17 cellular contexts compared by ENCODE assay signal in genomic region chr11:60970890-60971289, GRCh38. TPM values are rescaled to one million over a fixed set of nuclear protein-coding genes. Genes with fewer than 3 reads are reported as not detected.
A peak's percentile ranks its signal among the peaks of the same experiment; 100 is the strongest.
DNase-seq lines count a peak whose midpoint lies in the region; ATAC-seq, FAIRE-seq and TF ChIP-seq lines count a peak whose summit lies in the region.
"Had no signal": no experiment of that assay in that cellular context is flagged by ENCODE, and none has a peak within 500 bp of the region (broad histone marks: within the 10 kb centered on the region; RNA-seq: fewer than 3 reads in every experiment).

No MANE protein-coding gene starts in this region.

- no peaks in the 10 kb centered on the region for H3K9me3 Mint-ChIP-seq in CD8-positive, alpha-beta T cell
- H3K9me3 Mint-ChIP-seq in activated CD8-positive, alpha-beta T cell treated with anti-CD3 and anti-CD28 coated beads, Interleukin-2, amount 10 ng/mL, durations not matched to agents 7 days and 5 days (ENCODE audit: insufficient read depth), result peaks cover 6% of the 10 kb centered on the region

- peaks cover 33% of the 10 kb centered on the region for H3K36me3 Mint-ChIP-seq in CD8-positive, alpha-beta T cell
- peaks cover 35% of the 10 kb centered on the region for H3K36me3 Mint-ChIP-seq in activated CD8-positive, alpha-beta T cell treated with anti-CD3 and anti-CD28 coated beads, Interleukin-2, amount 10 ng/mL, durations not matched to agents 7 days and 5 days (ENCODE audit: low read depth)

- H3K36me3 ChIP-seq in BLaER1 treated with 17β-estradiol and CSF1 and Interleukin-3, amounts not matched to agents 10 nM and 100 nM, result no peaks in the 10 kb centered on the region
- H3K36me3 ChIP-seq in CD8-positive, alpha-beta T cell (ENCODE audit: insufficient read depth, low read length), result no peaks in the 10 kb centered on the region
- H3K36me3 ChIP-seq: esophagus squamous epithelium, HAP-1, tibial nerve had no signal

- no peak for ATAC-seq in CD8-positive, alpha-beta T cell
- no peak for ATAC-seq in activated CD8-positive, alpha-beta T cell treated with anti-CD3 and anti-CD28 coated beads, Interleukin-2, amount 10 ng/mL, durations not matched to agents 7 days and 5 days
- ATAC-seq in GM18511 (IDR thresholded peaks at IDR 0.05; ENCODE audit: unreplicated experiment) (no peak), GM19455 (IDR thresholded peaks at IDR 0.05; ENCODE audit: unreplicated experiment) (no peak)

- no peak overlapping the region for H3K27ac ChIP-seq in BLaER1 treated with 17β-estradiol and CSF1 and Interleukin-3, amounts not matched to agents 10 nM and 100 nM
- peak overlapping the region; percentile 90 for H3K27ac ChIP-seq in CD8-positive, alpha-beta T cell (ENCODE audit: low read depth, low read length)
- H3K27ac ChIP-seq: parathyroid adenoma, SK-N-MC had no signal

- peaks cover 6 to 17% (median 10%) of the 10 kb centered on the region in 11 experiments; a peak in 15 of 22 replicates for H3K9me3 ChIP-seq in BLaER1 treated with 17β-estradiol and CSF1 and Interleukin-3, amounts not matched to agents 10 nM and 100 nM (replicated peaks in 1 of 11)
- no peaks in the 10 kb centered on the region for H3K9me3 ChIP-seq in CD8-positive, alpha-beta T cell (ENCODE audit: low read length)
- H3K9me3 ChIP-seq: HAP-1, tibial nerve had no signal

- H3K4me1 Mint-ChIP-seq in CD8-positive, alpha-beta T cell (ENCODE audit: low read depth), result peaks cover 34% of the 10 kb centered on the region
- peaks cover 32% of the 10 kb centered on the region for H3K4me1 Mint-ChIP-seq in activated CD8-positive, alpha-beta T cell treated with anti-CD3 and anti-CD28 coated beads, Interleukin-2, amount 10 ng/mL, durations not matched to agents 7 days and 5 days (ENCODE audit: low read depth)

- POLR2A ChIA-PET in CD8-positive, alpha-beta T cell (lab: Charles Lee), result interaction anchor here (0.6 to 3.0 kb wide), 15 partner anchors 8 to 158 kb away, joined by 3 to 18 read pairs (median 4); no protein-coding TSS in a partner anchor
- POLR2A ChIA-PET in activated CD8-positive, alpha-beta T cell treated with anti-CD3 and anti-CD28 coated beads, Interleukin-2, amount 10 ng/mL, durations not matched to agents 7 days and 5 days (lab: Charles Lee), result interaction anchor here (0.5 to 2.8 kb wide), 12 partner anchors 11 to 169 kb away, joined by 3 to 9 read pairs (median 3); no protein-coding TSS in a partner anchor

- CTCF ChIA-PET in CD8-positive, alpha-beta T cell (lab: Charles Lee), result interaction anchor here (0.7 to 4.1 kb wide), 20 partner anchors 17 to 162 kb away, joined by 3 to 31 read pairs (median 6); partner anchors contain the start of gene TMEM109
- CTCF ChIA-PET in activated CD8-positive, alpha-beta T cell treated with anti-CD3 and anti-CD28 coated beads, Interleukin-2, amount 10 ng/mL, durations not matched to agents 7 days and 5 days (lab: Charles Lee), result interaction anchor here (0.8 to 3.4 kb wide), 24 partner anchors 8 to 365 kb away, joined by 3 to 25 read pairs (median 5); no protein-coding TSS in a partner anchor

- peaks cover 22 to 41% (median 32%) of the 10 kb centered on the region in 10 experiments for H3K4me1 ChIP-seq in BLaER1 treated with 17β-estradiol and CSF1 and Interleukin-3, amounts not matched to agents 10 nM and 100 nM
- H3K4me1 ChIP-seq in CD8-positive, alpha-beta T cell (ENCODE audit: insufficient read depth, low read length), result peaks cover 21% of the 10 kb centered on the region
- H3K4me1 ChIP-seq: HAP-1, parathyroid adenoma, tibial nerve had no signal

- 0 out of 22 replicates have a peak, but pooled peaks cover 0 to 4% (median 0%) of the 10 kb centered on the region in 11 experiments for H4K20me1 ChIP-seq in BLaER1 treated with 17β-estradiol and CSF1 and Interleukin-3, amounts not matched to agents 10 nM and 100 nM

- no peak for DNase-seq in CD8-positive, alpha-beta T cell
- no peak for DNase-seq in activated CD8-positive, alpha-beta T cell treated with anti-CD3 and anti-CD28 coated beads, Interleukin-2, amount 10 ng/mL, durations not matched to agents 7 days and 5 days
- peak; percentile 32 for DNase-seq in islet precursor cell
- DNase-seq in putamen (ENCODE audit: low spot score), result no peak
- DNase-seq in GM12892 (ENCODE audit: insufficient read length), result no peak
- DNase-seq: DMS79, esophagus squamous epithelium, NCI-H1105, NCI-H2171 had no signal

- peak overlapping the region; percentile 96 for H3K4me3 Mint-ChIP-seq in CD8-positive, alpha-beta T cell
- H3K4me3 Mint-ChIP-seq in activated CD8-positive, alpha-beta T cell treated with anti-CD3 and anti-CD28 coated beads, Interleukin-2, amount 10 ng/mL, durations not matched to agents 7 days and 5 days, result peak overlapping the region; percentile 85

- peak overlapping the region in 9 of 11 experiments; percentile 57 to 93 (median 81); a peak in 17 of 22 replicates for H3K4me2 ChIP-seq in BLaER1 treated with 17β-estradiol and CSF1 and Interleukin-3, amounts not matched to agents 10 nM and 100 nM

- TF ChIP-seq CTCF in CD8-positive, alpha-beta T cell (IDR thresholded peaks at IDR 0.05), result no peak

- peak overlapping the region; percentile 97 for H3K27ac Mint-ChIP-seq in CD8-positive, alpha-beta T cell
- peak overlapping the region; percentile 93 for H3K27ac Mint-ChIP-seq in activated CD8-positive, alpha-beta T cell treated with anti-CD3 and anti-CD28 coated beads, Interleukin-2, amount 10 ng/mL, durations not matched to agents 7 days and 5 days

- H3K9ac ChIP-seq in BLaER1 treated with 17β-estradiol and CSF1 and Interleukin-3, amounts not matched to agents 10 nM and 100 nM, result no peak overlapping the region
- H3K9ac ChIP-seq: parathyroid adenoma had no signal

- H3K4me3 ChIP-seq in BLaER1 treated with 17β-estradiol and CSF1 and Interleukin-3, amounts not matched to agents 10 nM and 100 nM, result no peak overlapping the region
- peak overlapping the region; percentile 80 for H3K4me3 ChIP-seq in CD8-positive, alpha-beta T cell (ENCODE audit: low read depth, low read length)
- H3K4me3 ChIP-seq: HAP-1, SK-N-MC had no signal

- intact Hi-C loops in CD8-positive, alpha-beta T cell (cut with DNase I, micrococcal nuclease), result loop anchor here (1.0 to 2.0 kb wide), 14 partner anchors 15 to 216 kb away; partner anchors contain the start of genes CD5 (in 1 of the 2) and TMEM109 (in 1 of the 2)

- no peaks in the 10 kb centered on the region for H3K27me3 Mint-ChIP-seq in CD8-positive, alpha-beta T cell (ENCODE audit: low read depth)
- H3K27me3 Mint-ChIP-seq in activated CD8-positive, alpha-beta T cell treated with anti-CD3 and anti-CD28 coated beads, Interleukin-2, amount 10 ng/mL, durations not matched to agents 7 days and 5 days (ENCODE audit: low read depth), result peaks cover 5% of the 10 kb centered on the region

- peaks cover 20 to 39% (median 31%) of the 10 kb centered on the region in 11 experiments for H3K27me3 ChIP-seq in BLaER1 treated with 17β-estradiol and CSF1 and Interleukin-3, amounts not matched to agents 10 nM and 100 nM
- H3K27me3 ChIP-seq in CD8-positive, alpha-beta T cell (ENCODE audit: insufficient read depth, low read length), result no peaks in the 10 kb centered on the region
- H3K27me3 ChIP-seq: esophagus squamous epithelium, tibial nerve had no signal

- no peak for TF ChIP-seq POLR2A in GM12892 (IDR thresholded peaks at IDR 0.05; ENCODE audit: low read depth, low read length)

- no peak for FAIRE-seq in GM12892 (lab: Jason Lieb, UNC)
- FAIRE-seq: GM19239 had no signal

RNA-seq across cellular contexts. Expression of gene CD6, which starts 0.6 kb away (rescaled TPM):
- total RNA-seq in CD8-positive, alpha-beta T cell, result 100 to 1,000 TPM; 765 to 793 TPM
- total RNA-seq in activated CD8-positive, alpha-beta T cell treated with anti-CD3 and anti-CD28 coated beads, Interleukin-2, amount 10 ng/mL, durations not matched to agents 7 days and 5 days, result 100 to 1,000 TPM; 214 to 222 TPM
- 2.9 TPM for polyA plus RNA-seq in GM12892 (2012; ENCODE audit: missing spikeins)

RNA-seq across cellular contexts. Expression of gene SLC15A3, which starts 18.9 kb away (rescaled TPM):
- total RNA-seq in CD8-positive, alpha-beta T cell, result 1 to 10 TPM; 6.3 to 9.0 TPM
- total RNA-seq in activated CD8-positive, alpha-beta T cell treated with anti-CD3 and anti-CD28 coated beads, Interleukin-2, amount 10 ng/mL, durations not matched to agents 7 days and 5 days, result 1 to 10 TPM; 2.0 to 2.2 TPM
- polyA plus RNA-seq in GM12892 (2012; ENCODE audit: missing spikeins), result 62.6 TPM

RNA-seq across cellular contexts. Expression of gene TMEM132A, which starts 46.6 kb away (rescaled TPM):
- total RNA-seq in CD8-positive, alpha-beta T cell, result not detected
- under 1 TPM; 0.37 to 0.47 TPM for total RNA-seq in activated CD8-positive, alpha-beta T cell treated with anti-CD3 and anti-CD28 coated beads, Interleukin-2, amount 10 ng/mL, durations not matched to agents 7 days and 5 days
- polyA plus RNA-seq in GM12892 (2012; ENCODE audit: missing spikeins), result 4.3 TPM

RNA-seq across cellular contexts. Expression of gene TMEM109, which starts 56.9 kb away (rescaled TPM):
- total RNA-seq in CD8-positive, alpha-beta T cell, result 10 to 100 TPM; 46.7 to 52.2 TPM
- 100 to 1,000 TPM; 136 to 139 TPM for total RNA-seq in activated CD8-positive, alpha-beta T cell treated with anti-CD3 and anti-CD28 coated beads, Interleukin-2, amount 10 ng/mL, durations not matched to agents 7 days and 5 days
- 49.8 TPM for polyA plus RNA-seq in GM12892 (2012; ENCODE audit: missing spikeins)
